Comparison of ENCODE assay signal across 16 cellular contexts in genomic region chr10:112716924-112717348, GRCh38.
DNase-seq lines count a peak whose midpoint lies in the region; ATAC-seq and TF ChIP-seq lines count a peak whose summit lies in the region.
"Had no signal": no experiment of that assay in that cellular context is flagged by ENCODE, and none has a peak within 500 bp of the region (broad histone marks: within the 10 kb centered on the region; RNA-seq: fewer than 3 reads in every experiment).

No MANE protein-coding gene starts in this region.

- H3K4me3 ChIP-seq in mesendoderm (ENCODE audit: low read length) (no peak overlapping the region), MM.1S (ENCODE audit: low read length) (no peak overlapping the region)
- H3K4me3 ChIP-seq: BLaER1 treated with 17β-estradiol and CSF1 and Interleukin-3, amounts not matched to agents 10 nM and 100 nM; SJCRH30; spleen had no signal

- H3K27ac Mint-ChIP-seq in activated CD4-positive, alpha-beta T cell treated with anti-CD3 and anti-CD28 coated beads for 36 hours = no peak overlapping the region

- no peaks in the 10 kb centered on the region for H3K79me1 ChIP-seq in mesendoderm (ENCODE audit: low read length)

- H3K9me3 ChIP-seq in MM.1S (replicated peaks; ENCODE audit: insufficient read depth, low read length) = no peaks in the 10 kb centered on the region
- H3K9me3 ChIP-seq: SJCRH30, spleen had no signal

- DNase-seq in Caki2 (ENCODE audit: low read depth) (peak; percentile 60), M059J (ENCODE audit: low read depth) (peak; percentile 83), dermis blood vessel endothelial cell (peak; percentile 70), mesendoderm (peak; percentile 57), MM.1S (no peak), UCSD-AML1 (lab: John Stamatoyannopoulos, UW; ENCODE audit: unreplicated experiment) (no peak)
- no peak for DNase-seq in activated CD4-positive, alpha-beta T cell treated with anti-CD3 and anti-CD28 coated beads for 36 hours
- DNase-seq: activated CD4-positive, alpha-beta T cell treated with anti-CD3 and anti-CD28 coated beads for 48 hours; activated naive CD4-positive, alpha-beta T cell treated with Interleukin-2 at 50 U/mL for 16 hours; effector memory CD4-positive, alpha-beta T cell; naive B cell; NCI-H69; SJCRH30; spleen had no signal

- H3K4me3 Mint-ChIP-seq in activated CD4-positive, alpha-beta T cell treated with anti-CD3 and anti-CD28 coated beads for 36 hours = no peak overlapping the region
- H3K4me3 Mint-ChIP-seq: naive B cell had no signal

- intact Hi-C loops in activated CD4-positive, alpha-beta T cell treated with anti-CD3 and anti-CD28 coated beads for 36 hours (cut with DNase I, micrococcal nuclease) = no loop called here

- no peak overlapping the region for H4K5ac ChIP-seq in mesendoderm (ENCODE audit: low read length)

- H2AK5ac ChIP-seq in mesendoderm (ENCODE audit: low read length) = no peak overlapping the region

- H3K9me3 Mint-ChIP-seq in activated CD4-positive, alpha-beta T cell treated with anti-CD3 and anti-CD28 coated beads for 36 hours (ENCODE audit: low read depth) = no peaks in the 10 kb centered on the region
- H3K9me3 Mint-ChIP-seq: naive B cell had no signal

- H3K9me2 ChIP-seq in MM.1S (replicated peaks; ENCODE audit: insufficient read depth, low read length) = no peaks in the 10 kb centered on the region

- no peak overlapping the region for H3K4ac ChIP-seq in mesendoderm (ENCODE audit: low read depth, low read length)

- H3K27ac ChIP-seq in mesendoderm (ENCODE audit: low read depth, low read length) (no peak overlapping the region), MM.1S (ENCODE audit: low read length) (no peak overlapping the region)
- H3K27ac ChIP-seq: BLaER1 treated with 17β-estradiol and CSF1 and Interleukin-3, amounts not matched to agents 10 nM and 100 nM; SJCRH30; spleen had no signal

- POLR2A ChIA-PET in activated CD4-positive, alpha-beta T cell treated with anti-CD3 and anti-CD28 coated beads for 36 hours (lab: Charles Lee) = interaction anchor here (0.6 kb wide), 1 partner anchor 20 kb away, joined by 8 read pairs; no protein-coding TSS in a partner anchor

- no peak overlapping the region for H3K4me2 ChIP-seq in mesendoderm (ENCODE audit: low read length)
- H3K4me2 ChIP-seq in MM.1S (ENCODE audit: low read depth, low read length) = no peak overlapping the region
- H3K4me2 ChIP-seq: BLaER1 treated with 17β-estradiol and CSF1 and Interleukin-3, amounts not matched to agents 10 nM and 100 nM had no signal

- H3K27me3 ChIP-seq in mesendoderm (ENCODE audit: insufficient read depth, low read length, poor library complexity) (no peaks in the 10 kb centered on the region), MM.1S (replicated peaks; ENCODE audit: insufficient read depth, low read length) (no peaks in the 10 kb centered on the region)
- H3K27me3 ChIP-seq: BLaER1 treated with 17β-estradiol and CSF1 and Interleukin-3, amounts not matched to agents 10 nM and 100 nM; SJCRH30; spleen had no signal

- no peak for TF ChIP-seq CTCF in MM.1S (IDR thresholded peaks at IDR 0.05; ENCODE audit: low read length)

- H3K4me1 Mint-ChIP-seq in activated CD4-positive, alpha-beta T cell treated with anti-CD3 and anti-CD28 coated beads for 36 hours = no peaks in the 10 kb centered on the region

- no peak overlapping the region for H3K18ac ChIP-seq in mesendoderm (ENCODE audit: low read length)

- H3K56ac ChIP-seq in mesendoderm (ENCODE audit: low read length) = no peak overlapping the region

- no CpG with 5 or more reads among the region's 5 CpGs for WGBS in mesendoderm (ENCODE audit: extremely low coverage, insufficient coverage, low lambda C conversion rate)

- no peak overlapping the region for H2BK15ac ChIP-seq in mesendoderm (replicated peaks; ENCODE audit: low read depth)

- H3K36me3 Mint-ChIP-seq in activated CD4-positive, alpha-beta T cell treated with anti-CD3 and anti-CD28 coated beads for 36 hours (ENCODE audit: low read depth) = peaks cover 12% of the 10 kb centered on the region

- H3K4me1 ChIP-seq in mesendoderm (ENCODE audit: control insufficient read depth, low read depth, low read length) (no peaks in the 10 kb centered on the region), MM.1S (ENCODE audit: low read length) (no peaks in the 10 kb centered on the region)
- H3K4me1 ChIP-seq: SJCRH30, spleen had no signal

- no peak overlapping the region for H3K9ac ChIP-seq in mesendoderm (ENCODE audit: low read length)
- no peak overlapping the region for H3K9ac ChIP-seq in MM.1S (ENCODE audit: low read length)
- H3K9ac ChIP-seq: BLaER1 treated with 17β-estradiol and CSF1 and Interleukin-3, amounts not matched to agents 10 nM and 100 nM had no signal

- H3K36me3 ChIP-seq in mesendoderm (ENCODE audit: control insufficient read depth, insufficient read depth, low read length) (no peaks in the 10 kb centered on the region), MM.1S (replicated peaks; ENCODE audit: insufficient read depth, low read length) (no peaks in the 10 kb centered on the region)
- H3K36me3 ChIP-seq: SJCRH30 had no signal

- no peak for ATAC-seq in GM19351 (IDR thresholded peaks at IDR 0.05; ENCODE audit: unreplicated experiment)
- no peak for ATAC-seq in activated CD4-positive, alpha-beta T cell treated with anti-CD3 and anti-CD28 coated beads for 36 hours

- no peak overlapping the region for H4K8ac ChIP-seq in mesendoderm (ENCODE audit: low read depth, low read length)

- no peak overlapping the region for H2BK5ac ChIP-seq in mesendoderm (ENCODE audit: low read length)

- no peaks in the 10 kb centered on the region for H3K27me3 Mint-ChIP-seq in activated CD4-positive, alpha-beta T cell treated with anti-CD3 and anti-CD28 coated beads for 36 hours
- H3K27me3 Mint-ChIP-seq: naive B cell had no signal

- H4K20me1 ChIP-seq in MM.1S (ENCODE audit: insufficient read depth, low read length) = no peaks in the 10 kb centered on the region
- H4K20me1 ChIP-seq: BLaER1 treated with 17β-estradiol and CSF1 and Interleukin-3, amounts not matched to agents 10 nM and 100 nM had no signal

- H2AFZ ChIP-seq in MM.1S (ENCODE audit: low read length) = no peak overlapping the region

- in situ Hi-C loops in Caki2 (cut with HindIII; ENCODE audit: low pct_unique_long_range_greater_than_20kb, low sequenced_read_pairs) = no loop called here

- H3K23ac ChIP-seq in mesendoderm (ENCODE audit: low read length) = no peak overlapping the region

- no peaks in the 10 kb centered on the region for H3F3A ChIP-seq in MM.1S (ENCODE audit: insufficient read depth, low read length)

- CTCF ChIA-PET in activated CD4-positive, alpha-beta T cell treated with anti-CD3 and anti-CD28 coated beads for 36 hours (lab: Charles Lee) = interaction anchor here (0.9 kb wide), 1 partner anchor 11 kb away, joined by 3 read pairs; no protein-coding TSS in a partner anchor

- H3K79me2 ChIP-seq in mesendoderm (ENCODE audit: control insufficient read depth, insufficient read depth, low read length) (no peaks in the 10 kb centered on the region), MM.1S (ENCODE audit: low read length) (no peaks in the 10 kb centered on the region)

- no peak overlapping the region for H2BK120ac ChIP-seq in mesendoderm (ENCODE audit: low read depth, low read length)

Comparison
In these comparisons a context has a peak if more than half of its experiments do, and no peak if none do; other contexts are left out.
1. DNase-seq: peak in Caki2 (single experiment), M059J (single experiment), dermis blood vessel endothelial cell (single experiment) and mesendoderm (single experiment); none in MM.1S (single experiment), UCSD-AML1 (single experiment) and activated CD4-positive, alpha-beta T cell treated with anti-CD3 and anti-CD28 coated beads for 36 hours (single experiment).